ENCODE assay signal across 8 cellular contexts in the genomic region with DNA sequence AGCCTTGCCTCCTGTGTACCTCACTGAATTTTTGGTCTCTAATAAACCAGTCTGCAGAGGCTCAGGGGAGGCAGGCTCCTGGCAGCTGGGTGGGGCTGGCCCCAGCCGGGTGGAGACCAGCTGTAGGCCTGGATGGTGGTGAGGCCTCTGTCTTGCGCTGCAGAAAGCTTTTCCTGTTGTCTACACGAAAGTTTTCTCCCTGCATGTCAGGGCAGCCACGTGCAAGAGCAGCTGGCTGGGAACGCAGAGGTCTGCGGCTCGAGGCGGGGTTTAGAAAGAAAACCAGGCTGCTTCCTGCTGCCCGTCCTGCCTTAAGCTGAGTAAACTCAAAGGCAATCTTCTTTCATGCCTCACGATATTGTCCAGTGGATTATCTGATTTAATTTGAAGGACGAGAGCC.
DNase-seq lines count a peak whose midpoint lies in the region; ATAC-seq and TF ChIP-seq lines count a peak whose summit lies in the region.

No MANE protein-coding gene starts in this region.

- no peak overlapping the region for H3K4me3 ChIP-seq in HEK293 (ENCODE audit: low read depth, low read length)

- ATAC-seq in activated CD4-positive, CD25-positive, alpha-beta regulatory T cell treated with anti-CD3 and anti-CD28 coated beads, Interleukin-2, amount 50 U/mL, for 24 hours = peak; percentile 51 to 65
- peak; percentile 85 for ATAC-seq in stimulated activated memory B cell treated with anti-CD40 and anti-IgM and Interleukin-4, amounts not matched to agents 10 μg/mL and 1 μg/mL and 100 μg/mL, for 72 hours

- H3K9me3 Mint-ChIP-seq in stimulated activated memory B cell treated with anti-CD40 and anti-IgM and Interleukin-4, amounts not matched to agents 10 μg/mL and 1 μg/mL and 100 μg/mL, for 72 hours = no peaks in the 10 kb centered on the region
- H3K9me3 Mint-ChIP-seq in nephron progenitor cell = no peaks in the 10 kb centered on the region

- H3K36me3 Mint-ChIP-seq in stimulated activated memory B cell treated with anti-CD40 and anti-IgM and Interleukin-4, amounts not matched to agents 10 μg/mL and 1 μg/mL and 100 μg/mL, for 72 hours = no peaks in the 10 kb centered on the region
- peaks cover 10% of the 10 kb centered on the region for H3K36me3 Mint-ChIP-seq in nephron progenitor cell (ENCODE audit: low read depth)

- peak in 1 of 61 donors; percentile 17 for DNase-seq in caudate nucleus (lab: John Stamatoyannopoulos, UW)
- DNase-seq in midbrain (lab: John Stamatoyannopoulos, UW) = peak; percentile 29
- no peak for DNase-seq in nephron progenitor cell
- DNase-seq in NCI-H524 (lab: John Stamatoyannopoulos, UW) = no peak
- no peak for DNase-seq in D341Med (ENCODE audit: low spot score)

- POLR2A ChIA-PET in HEK293 (lab: Yijun Ruan, JAX) = no interaction called here

- H3K27me3 Mint-ChIP-seq in stimulated activated memory B cell treated with anti-CD40 and anti-IgM and Interleukin-4, amounts not matched to agents 10 μg/mL and 1 μg/mL and 100 μg/mL, for 72 hours = no peaks in the 10 kb centered on the region
- peaks cover 3% of the 10 kb centered on the region for H3K27me3 Mint-ChIP-seq in nephron progenitor cell (ENCODE audit: low read depth, poor library complexity)

- TF ChIP-seq CTCF in HEK293 (tag by site-specific recombination; IDR thresholded peaks at IDR 0.05) (no peak), nephron progenitor cell (IDR thresholded peaks at IDR 0.05) (no peak)

- CTCF ChIA-PET in HEK293 (lab: Yijun Ruan, JAX) = interaction anchor here (0.5 kb wide), 1 partner anchor 50 kb away, joined by 3 read pairs; no protein-coding TSS in a partner anchor

- H3K27ac Mint-ChIP-seq in stimulated activated memory B cell treated with anti-CD40 and anti-IgM and Interleukin-4, amounts not matched to agents 10 μg/mL and 1 μg/mL and 100 μg/mL, for 72 hours = peak overlapping the region; percentile 69
- no peak overlapping the region for H3K27ac Mint-ChIP-seq in nephron progenitor cell

- H3K27ac ChIP-seq in HEK293 (ENCODE audit: extremely low read depth, low read depth, low read length) (no peak overlapping the region), caudate nucleus (ENCODE audit: low read depth, low read length) (peak overlapping the region; percentile 16)

- peaks cover 6% of the 10 kb centered on the region for H3K4me1 ChIP-seq in HEK293 (ENCODE audit: control insufficient read depth, insufficient read depth, low read length)

- H3K9me3 ChIP-seq in HEK293 (ENCODE audit: control insufficient read depth, insufficient read depth, low read depth, low read length) = no peaks in the 10 kb centered on the region

- no peak overlapping the region for H3K4me3 Mint-ChIP-seq in stimulated activated memory B cell treated with anti-CD40 and anti-IgM and Interleukin-4, amounts not matched to agents 10 μg/mL and 1 μg/mL and 100 μg/mL, for 72 hours
- H3K4me3 Mint-ChIP-seq in nephron progenitor cell = no peak overlapping the region

- H3K36me3 ChIP-seq in HEK293 (ENCODE audit: control insufficient read depth in 2 of 2, insufficient read depth in 1 of 2, low read length in 2 of 2) = peaks cover 0 to 4% of the 10 kb centered on the region in 2 experiments; a peak in 2 of 3 replicates

- peaks cover 42% of the 10 kb centered on the region for H3K4me1 Mint-ChIP-seq in stimulated activated memory B cell treated with anti-CD40 and anti-IgM and Interleukin-4, amounts not matched to agents 10 μg/mL and 1 μg/mL and 100 μg/mL, for 72 hours
- H3K4me1 Mint-ChIP-seq in nephron progenitor cell = peaks cover 51% of the 10 kb centered on the region

TF ChIP-seq in HEK293, 187 proteins besides CTCF, POLR2A, EP300 and RAD21:
- no peak for TF ChIP-seq ZNF10 (tag by site-specific recombination; IDR thresholded peaks at IDR 0.05)
- peak; percentile 66; the same call in 1 of the 2 replicates for TF ChIP-seq KLF1 (tag by site-specific recombination; IDR thresholded peaks at IDR 0.05)
